ENCODE assay signal across 1 cellular context in genomic region chr1:6832789-6833188, GRCh38.
TF ChIP-seq lines count a peak whose summit lies in the region.

No MANE protein-coding gene starts in this region.

TF ChIP-seq in K562, 482 proteins besides CTCF, POLR2A, EP300 and RAD21 (continued from another document):
- TF ChIP-seq POLR2H (tag; IDR thresholded peaks at IDR 0.05; ENCODE audit: low read depth) (no peak), MXI1 (IDR thresholded peaks at IDR 0.05; ENCODE audit: low read depth, low read length) (no peak), CREM (IDR thresholded peaks at IDR 0.05; ENCODE audit: low read depth) (no peak)
